ENCODE assay signal across 22 cellular contexts in the genomic region with DNA sequence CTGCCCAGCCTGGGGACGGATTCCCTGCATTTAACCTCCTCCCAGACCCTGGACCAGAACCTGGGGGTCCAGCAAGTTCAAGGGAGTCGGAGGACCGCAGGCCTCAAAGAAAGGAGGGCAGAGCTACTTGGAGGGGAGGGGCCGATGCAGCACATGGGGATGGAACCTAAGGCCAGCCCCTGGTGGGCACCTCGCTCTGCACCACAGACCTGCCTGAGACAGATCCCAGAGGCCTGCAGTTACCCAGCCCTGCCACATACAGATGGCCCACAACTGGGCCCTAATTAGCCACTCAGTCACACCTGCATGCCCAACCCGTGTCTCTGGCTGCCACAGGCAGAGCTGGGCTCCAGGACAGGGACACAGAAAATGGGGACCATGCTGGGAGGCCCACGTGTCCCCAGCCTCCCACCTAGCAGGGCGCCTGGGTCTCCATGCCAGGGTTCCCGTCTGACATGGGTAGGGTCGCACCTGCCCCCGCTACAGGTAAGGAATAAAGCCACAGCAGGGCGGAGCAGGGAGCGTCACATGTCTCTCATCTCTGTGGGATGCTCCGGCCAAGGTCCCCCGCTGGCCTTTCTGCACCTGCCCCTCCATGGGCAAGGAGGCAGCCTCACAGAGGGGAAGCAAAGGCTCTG.
"Had no signal": no experiment of that assay in that cellular context is flagged by ENCODE, and none has a peak within 500 bp of the region (broad histone marks: within the 10 kb centered on the region; RNA-seq: fewer than 3 reads in every experiment).

No MANE protein-coding gene starts in this region.

- H3K9me3 ChIP-seq: body of pancreas, esophagus squamous epithelium, left ventricle myocardium inferior, mucosa of descending colon, neutrophil, suprapubic skin had no signal

- H3K27me3 Mint-ChIP-seq: activated naive CD8-positive, alpha-beta T cell; naive thymus-derived CD8-positive, alpha-beta T cell; stimulated activated naive CD8-positive, alpha-beta T cell treated with anti-CD3 and anti-CD28 coated beads, Interleukin-15, Interleukin-2, amounts not matched to agents 100 ng/mL and 50 ng/mL, for 24 hours; type B pancreatic cell had no signal

- ATAC-seq: activated CD8-positive, alpha-beta T cell treated with anti-CD3 and anti-CD28 coated beads, Interleukin-2, amount 10 ng/mL, durations not matched to agents 7 days and 5 days; body of pancreas; mucosa of descending colon; naive thymus-derived CD8-positive, alpha-beta T cell had no signal

- H3K4me2 ChIP-seq: hepatocyte had no signal

- H3K4me3 Mint-ChIP-seq: activated CD8-positive, alpha-beta T cell treated with anti-CD3 and anti-CD28 coated beads, Interleukin-2, amount 10 ng/mL, durations not matched to agents 7 days and 5 days; activated naive CD8-positive, alpha-beta T cell; naive thymus-derived CD8-positive, alpha-beta T cell; stimulated activated naive CD8-positive, alpha-beta T cell treated with anti-CD3 and anti-CD28 coated beads, Interleukin-15, Interleukin-2, amounts not matched to agents 100 ng/mL and 50 ng/mL, for 24 hours; type B pancreatic cell had no signal

- H3K27ac Mint-ChIP-seq: activated CD8-positive, alpha-beta T cell treated with anti-CD3 and anti-CD28 coated beads, Interleukin-2, amount 10 ng/mL, durations not matched to agents 7 days and 5 days; activated naive CD8-positive, alpha-beta T cell; naive thymus-derived CD8-positive, alpha-beta T cell; stimulated activated naive CD8-positive, alpha-beta T cell treated with anti-CD3 and anti-CD28 coated beads, Interleukin-15, Interleukin-2, amounts not matched to agents 100 ng/mL and 50 ng/mL, for 24 hours; type B pancreatic cell had no signal

- H3K9me3 Mint-ChIP-seq: naive thymus-derived CD8-positive, alpha-beta T cell; stimulated activated naive CD8-positive, alpha-beta T cell treated with anti-CD3 and anti-CD28 coated beads, Interleukin-15, Interleukin-2, amounts not matched to agents 100 ng/mL and 50 ng/mL, for 24 hours; type B pancreatic cell had no signal

- H3K36me3 Mint-ChIP-seq: activated naive CD8-positive, alpha-beta T cell; type B pancreatic cell had no signal

- H3K4me1 ChIP-seq: left ventricle myocardium inferior had no signal

- H3K27ac ChIP-seq: coronary artery, esophagus squamous epithelium, hepatocyte, left ventricle myocardium inferior, neutrophil, skin epidermis, suprapubic skin had no signal

- H2AFZ ChIP-seq: hepatocyte had no signal

- H3K4me3 ChIP-seq: body of pancreas, coronary artery, esophagus squamous epithelium, hepatocyte, left ventricle myocardium inferior, mucosa of descending colon, skin epidermis, suprapubic skin had no signal

- DNase-seq: activated CD8-positive, alpha-beta memory T cell treated with anti-CD3 and anti-CD28 coated beads, Interleukin-2, amount 50 U/mL, for 4 hours; activated CD8-positive, alpha-beta T cell treated with anti-CD3 and anti-CD28 coated beads, Interleukin-2, amount 10 ng/mL, durations not matched to agents 7 days and 5 days; activated gamma-delta T cell treated with Interleukin-2 at 50 U/mL for 16 hours; amniotic stem cell; body of pancreas; central memory CD4-positive, alpha-beta T cell; effector CD4-positive, alpha-beta T cell; esophagus squamous epithelium; kidney; left ventricle myocardium inferior; mucosa of descending colon; naive thymus-derived CD8-positive, alpha-beta T cell; stimulated activated CD4-positive, alpha-beta T cell treated with anti-CD3 and anti-CD28 coated beads, Interleukin-4, amount 100 ng/mL, for 4 hours; stimulated activated CD8-positive, alpha-beta memory T cell treated with anti-CD3 and anti-CD28 coated beads, Interleukin-4, amount 100 ng/mL, for 48 hours had no signal

- H3K27me3 ChIP-seq: body of pancreas, esophagus squamous epithelium, hepatocyte, neutrophil, suprapubic skin had no signal
